Comparison of ENCODE assay signal across 19 cellular contexts in genomic region chr2:54629390-54629789, GRCh38.
DNase-seq lines count a peak whose midpoint lies in the region; FAIRE-seq and TF ChIP-seq lines count a peak whose summit lies in the region.
"Had no signal": no experiment of that assay in that cellular context is flagged by ENCODE, and none has a peak within 500 bp of the region (broad histone marks: within the 10 kb centered on the region; RNA-seq: fewer than 3 reads in every experiment).

No MANE protein-coding gene starts in this region.

- peak overlapping the region in 4 of 11 experiments; percentile 7 to 29 (median 11); a peak in 2 of 22 replicates for H3K9ac ChIP-seq in BLaER1 treated with 17β-estradiol and CSF1 and Interleukin-3, amounts not matched to agents 10 nM and 100 nM
- H3K9ac ChIP-seq in endothelial cell of umbilical vein (replicated peaks; ENCODE audit: extremely low read depth, insufficient read depth, low read length), result no peak overlapping the region
- no peak overlapping the region for H3K9ac ChIP-seq in parathyroid adenoma

- peak overlapping the region in 4 of 11 experiments; percentile 41 to 84 (median 82); a peak in 8 of 22 replicates for H3K27ac ChIP-seq in BLaER1 treated with 17β-estradiol and CSF1 and Interleukin-3, amounts not matched to agents 10 nM and 100 nM
- H3K27ac ChIP-seq in PC-9 (no peak overlapping the region), endothelial cell of umbilical vein (ENCODE audit: insufficient read depth, low read depth, low read length) (no peak overlapping the region), parathyroid adenoma (peak overlapping the region; percentile 25)
- H3K27ac ChIP-seq: vagina had no signal

- H3K9me1 ChIP-seq in endothelial cell of umbilical vein (replicated peaks; ENCODE audit: control insufficient read depth, extremely low read depth, insufficient read depth, low read length), result no peaks in the 10 kb centered on the region

- H3K9me2 ChIP-seq in PC-9 (ENCODE audit: insufficient read depth), result no peaks in the 10 kb centered on the region

- TF ChIP-seq CTCF in PC-9 (conservative IDR thresholded peaks at IDR 0.05), result no peak
- TF ChIP-seq CTCF in endothelial cell of umbilical vein (IDR thresholded peaks at IDR 0.05; ENCODE audit: extremely low read depth in 1 of 2, insufficient read depth in 1 of 2, low read depth in 1 of 2, low read length in 2 of 2), result no peak
- no peak for TF ChIP-seq CTCF in parathyroid adenoma (IDR thresholded peaks at IDR 0.05)

- peaks cover 0 to 68% (median 26%) of the 10 kb centered on the region in 11 experiments; a peak in 13 of 22 replicates for H4K20me1 ChIP-seq in BLaER1 treated with 17β-estradiol and CSF1 and Interleukin-3, amounts not matched to agents 10 nM and 100 nM
- H4K20me1 ChIP-seq in PC-9 (ENCODE audit: insufficient read depth) (no peaks in the 10 kb centered on the region), endothelial cell of umbilical vein (replicated peaks; ENCODE audit: control insufficient read depth, extremely low read depth, insufficient read depth, low read length) (no peaks in the 10 kb centered on the region)

- intact Hi-C loops in PC-9 (cut with micrococcal nuclease; ENCODE audit: unreplicated experiment), result no loop called here
- intact Hi-C loops in endothelial cell of umbilical vein (cut with micrococcal nuclease), result no loop called here

- H3K9me3 ChIP-seq in BLaER1 treated with 17β-estradiol and CSF1 and Interleukin-3, amounts not matched to agents 10 nM and 100 nM (replicated peaks in 1 of 11), result 0 out of 22 replicates have a peak, but pooled peaks cover 0 to 4% (median 0%) of the 10 kb centered on the region in 11 experiments
- H3K9me3 ChIP-seq in PC-9 (ENCODE audit: insufficient read depth, low read depth), result no peaks in the 10 kb centered on the region
- H3K9me3 ChIP-seq in endothelial cell of umbilical vein (replicated peaks; ENCODE audit: control insufficient read depth, insufficient read depth, low read length), result no peaks in the 10 kb centered on the region
- H3K9me3 ChIP-seq in parathyroid adenoma (ENCODE audit: control insufficient read depth, low read length), result no peaks in the 10 kb centered on the region
- H3K9me3 ChIP-seq: BE2C, esophagus squamous epithelium, vagina had no signal

- POLR2A ChIA-PET in PC-9 (lab: Charles Lee; ENCODE audit: unreplicated experiment), result no interaction called here
- POLR2A ChIA-PET in endothelial cell of umbilical vein (lab: Charles Lee), result no interaction called here

- TSS peak; percentile 5 for BruUV-seq in PC-9 (replicated peaks; lab: Mats Ljungman, UMichigan)
- TSS peak; percentile 32 for BruUV-seq in endothelial cell of umbilical vein (replicated peaks; lab: Mats Ljungman, UMichigan)

- peak overlapping the region in 1 of 10 experiments; percentile 5; a peak in 1 of 20 replicates for H3K4me3 ChIP-seq in BLaER1 treated with 17β-estradiol and CSF1 and Interleukin-3, amounts not matched to agents 10 nM and 100 nM
- H3K4me3 ChIP-seq in PC-9 (no peak overlapping the region), endothelial cell of umbilical vein (replicated peaks in 1 of 3; ENCODE audit: insufficient read depth in 1 of 3, low read depth in 1 of 3, low read length in 3 of 3) (no peak overlapping the region), parathyroid adenoma (ENCODE audit: low read depth, low read length) (no peak overlapping the region)
- H3K4me3 ChIP-seq: esophagus squamous epithelium, vagina had no signal

- no peaks in the 10 kb centered on the region for H3K27me3 ChIP-seq in BLaER1 treated with 17β-estradiol and CSF1 and Interleukin-3, amounts not matched to agents 10 nM and 100 nM
- H3K27me3 ChIP-seq in PC-9 (ENCODE audit: insufficient read depth, low read depth), result no peaks in the 10 kb centered on the region
- H3K27me3 ChIP-seq in endothelial cell of umbilical vein (ENCODE audit: control insufficient read depth in 2 of 2, insufficient read depth in 2 of 2, low read length in 2 of 2), result no peaks in the 10 kb centered on the region
- no peaks in the 10 kb centered on the region for H3K27me3 ChIP-seq in parathyroid adenoma (ENCODE audit: control insufficient read depth, insufficient read depth, low read length)
- H3K27me3 ChIP-seq: BE2C, esophagus squamous epithelium, vagina had no signal

- TF ChIP-seq POLR2A in endothelial cell of umbilical vein (IDR thresholded peaks at IDR 0.05; ENCODE audit: low read depth, low read length), result no peak

- no peaks in the 10 kb centered on the region for H3F3A ChIP-seq in PC-9 (ENCODE audit: insufficient read depth, low read depth)

- DNase-seq in PC-9, result no peak
- DNase-seq in endothelial cell of umbilical vein (ENCODE audit: low read depth, low spot score), result no peak
- no peak for DNase-seq in stimulated activated naive CD4-positive, alpha-beta T cell (lab: John Stamatoyannopoulos, UW)
- DNase-seq in SK-N-DZ (ENCODE audit: low spot score), result no peak
- no peak for DNase-seq in hepatic stellate cell (ENCODE audit: low spot score)
- DNase-seq: activated B cell treated with CpG ODN at 0.5 μM for 24 hours; activated CD8-positive, alpha-beta T cell treated with anti-CD3 and anti-CD28 coated beads, Interleukin-2, amount 10 ng/mL, durations not matched to agents 7 days and 5 days; activated naive CD8-positive, alpha-beta T cell treated with anti-CD3 and anti-CD28 coated beads, Interleukin-2, amount 10 ng/mL, durations not matched to agents 7 days and 5 days; BE2C; esophagus squamous epithelium; glutamatergic neuron; Kasumi-1; midbrain; NCI-H1105; NCI-H526 had no signal

- no peak overlapping the region for H2AFZ ChIP-seq in PC-9
- H2AFZ ChIP-seq in endothelial cell of umbilical vein (ENCODE audit: low read depth, low read length), result no peak overlapping the region
- H2AFZ ChIP-seq in parathyroid adenoma, result no peak overlapping the region

- CTCF ChIA-PET in PC-9 (lab: Charles Lee), result no interaction called here
- CTCF ChIA-PET in endothelial cell of umbilical vein (lab: Charles Lee), result interaction anchor here (1.4 kb wide), 1 partner anchor 11 kb away, joined by 5 read pairs; no protein-coding TSS in a partner anchor

- no peaks in the 10 kb centered on the region; the same call in 1 of the 2 replicates for H3K79me2 ChIP-seq in PC-9 (ENCODE audit: low read depth)
- peaks cover 16% of the 10 kb centered on the region for H3K79me2 ChIP-seq in endothelial cell of umbilical vein (ENCODE audit: control insufficient read depth, insufficient read depth, low read length)
- peaks cover 29% of the 10 kb centered on the region for H3K79me2 ChIP-seq in parathyroid adenoma

- H3K36me3 ChIP-seq in BLaER1 treated with 17β-estradiol and CSF1 and Interleukin-3, amounts not matched to agents 10 nM and 100 nM, result peaks cover 52 to 99% (median 92%) of the 10 kb centered on the region in 11 experiments
- H3K36me3 ChIP-seq in PC-9 (ENCODE audit: low read depth) (peaks cover 67% of the 10 kb centered on the region), endothelial cell of umbilical vein (ENCODE audit: control insufficient read depth in 2 of 2, extremely low read depth in 1 of 2, insufficient read depth in 2 of 2, low read length in 2 of 2) (peaks cover 45 to 71% of the 10 kb centered on the region in 2 experiments), parathyroid adenoma (ENCODE audit: control insufficient read depth, insufficient read depth, low read length) (no peaks in the 10 kb centered on the region)

- peaks cover 58 to 99% (median 98%) of the 10 kb centered on the region in 10 experiments for H3K4me1 ChIP-seq in BLaER1 treated with 17β-estradiol and CSF1 and Interleukin-3, amounts not matched to agents 10 nM and 100 nM
- H3K4me1 ChIP-seq in PC-9 (replicated peaks; ENCODE audit: insufficient read depth) (no peaks in the 10 kb centered on the region), endothelial cell of umbilical vein (ENCODE audit: control insufficient read depth, extremely low read depth, insufficient read depth, low read length) (peaks cover 21% of the 10 kb centered on the region), parathyroid adenoma (peaks cover 38% of the 10 kb centered on the region)

- no peak for FAIRE-seq in endothelial cell of umbilical vein (lab: Jason Lieb, UNC)
- FAIRE-seq: D721Med had no signal

- peak overlapping the region in 10 of 11 experiments; percentile 10 to 93 (median 76); a peak in 15 of 22 replicates for H3K4me2 ChIP-seq in BLaER1 treated with 17β-estradiol and CSF1 and Interleukin-3, amounts not matched to agents 10 nM and 100 nM
- H3K4me2 ChIP-seq in PC-9, result no peak overlapping the region
- H3K4me2 ChIP-seq in endothelial cell of umbilical vein (ENCODE audit: insufficient read depth, low read length), result no peak overlapping the region
- no peak overlapping the region for H3K4me2 ChIP-seq in parathyroid adenoma (ENCODE audit: low read length)

- dilution Hi-C loops in endothelial cell of umbilical vein (cut with MboI; ENCODE audit: extremely low pct_ligation_motif_present, low sequenced_read_pairs), result no loop called here

TF ChIP-seq in endothelial cell of umbilical vein, 7 proteins besides CTCF, POLR2A, EP300 and RAD21:
- no peak for TF ChIP-seq MYC (IDR thresholded peaks at IDR 0.05; ENCODE audit: low read depth, low read length)
- TF ChIP-seq FOS (IDR thresholded peaks at IDR 0.05; ENCODE audit: borderline replicate concordance, insufficient read depth, low read length), result no peak
- no peak for TF ChIP-seq JUN (IDR thresholded peaks at IDR 0.05; ENCODE audit: borderline replicate concordance, insufficient read depth, insufficient read length, low read depth)
- TF ChIP-seq MAX (IDR thresholded peaks at IDR 0.05; ENCODE audit: insufficient read depth, insufficient read length), result no peak
- TF ChIP-seq GATA2 (IDR thresholded peaks at IDR 0.05; ENCODE audit: insufficient read depth, insufficient read length, low read depth, low read length), result no peak
- no peak for TF ChIP-seq POLR2AphosphoS5 (IDR thresholded peaks at IDR 0.05; ENCODE audit: insufficient read depth, low read depth, low read length)
- TF ChIP-seq EZH2 (IDR thresholded peaks at IDR 0.05; ENCODE audit: borderline replicate concordance, low read depth, low read length, severe bottlenecking), result no peak

Comparison
In these comparisons a context has a peak if more than half of its experiments do, and no peak if none do; other contexts are left out.
1. H3K4me2 ChIP-seq: peak in BLaER1 treated with 17β-estradiol and CSF1 and Interleukin-3, amounts not matched to agents 10 nM and 100 nM (10 of 11); none in PC-9 (single experiment), endothelial cell of umbilical vein (single experiment) and parathyroid adenoma (single experiment).